In genomic region chr16:70118776-70119175, GRCh38 we compare ENCODE assay signal across 4 cellular contexts. TPM values are rescaled to one million over a fixed set of nuclear protein-coding genes. Genes with fewer than 3 reads are reported as not detected.
"Had no signal": no experiment of that assay in that cellular context is flagged by ENCODE, and none has a peak within 500 bp of the region (broad histone marks: within the 10 kb centered on the region; RNA-seq: fewer than 3 reads in every experiment).

No MANE protein-coding gene starts in this region.

RNA-seq across cellular contexts. Expression of gene CLEC18C, which starts 54.8 kb away (rescaled TPM):
- total RNA-seq: mesothelial cell of epicardium, right atrium auricular region, sigmoid colon, subcutaneous adipose tissue had no signal
